17 cellular contexts compared by ENCODE assay signal in the genomic region with DNA sequence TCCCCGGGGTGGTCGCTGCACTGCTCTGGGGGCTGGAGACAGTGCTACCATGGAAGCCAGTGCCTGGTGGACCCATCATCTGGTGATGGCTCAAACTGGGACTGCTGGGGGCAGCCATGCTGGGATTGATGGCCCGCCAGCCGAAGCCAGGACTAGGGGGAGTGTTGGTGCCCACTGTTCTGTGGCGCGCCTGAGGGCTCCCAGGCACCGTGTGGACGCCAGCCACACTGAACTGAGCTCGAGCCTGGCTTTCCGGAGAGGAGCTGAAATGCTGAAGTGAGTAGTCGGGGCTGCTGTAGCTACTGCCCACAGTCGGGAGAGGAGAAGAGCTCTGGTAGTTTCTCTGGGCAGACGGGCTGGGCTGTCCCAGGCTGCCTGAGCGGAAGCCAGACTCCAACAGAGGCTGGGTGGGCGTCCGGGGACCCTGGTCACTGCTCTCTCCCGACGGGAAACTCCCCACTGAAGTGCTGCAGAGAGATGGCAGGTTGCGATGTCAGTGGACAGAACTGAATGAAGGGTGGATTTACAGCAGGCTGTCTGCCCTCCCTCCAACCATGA.
DNase-seq lines count a peak whose midpoint lies in the region; ATAC-seq, FAIRE-seq and TF ChIP-seq lines count a peak whose summit lies in the region.
"Had no signal": no experiment of that assay in that cellular context is flagged by ENCODE, and none has a peak within 500 bp of the region (broad histone marks: within the 10 kb centered on the region; RNA-seq: fewer than 3 reads in every experiment).

No MANE protein-coding gene starts in this region.

- H3K4me3 ChIP-seq in HepG2 (replicated peaks in 1 of 3; ENCODE audit: insufficient read depth in 1 of 3, low read depth in 2 of 3, low read length in 3 of 3) (no peak overlapping the region), right lobe of liver (no peak overlapping the region), muscle layer of colon (ENCODE audit: low read depth in 1 of 2, low read length in 2 of 2) (no peak overlapping the region), skeletal muscle tissue (ENCODE audit: low read length in 3 of 3) (no peak overlapping the region), hepatocyte (no peak overlapping the region)

- H3K27ac ChIP-seq in HepG2 (ENCODE audit: extremely low read length, insufficient read depth, low read length) (no peak overlapping the region), right lobe of liver (no peak overlapping the region), muscle layer of colon (ENCODE audit: low read depth, low read length) (peak overlapping the region; percentile 27), skeletal muscle tissue (ENCODE audit: low read depth, low read length) (peak overlapping the region; percentile 45), hepatocyte (no peak overlapping the region)

- ATAC-seq in HepG2 (no peak), right lobe of liver (no peak)

- no TSS peak for BruUV-seq in HepG2 (replicated peaks; lab: Mats Ljungman, UMichigan)

- H3K9me3 ChIP-seq in HepG2 (ENCODE audit: low read length) (no peaks in the 10 kb centered on the region), right lobe of liver (no peaks in the 10 kb centered on the region), muscle layer of colon (ENCODE audit: low read length) (no peaks in the 10 kb centered on the region), skeletal muscle tissue (ENCODE audit: control insufficient read depth in 3 of 3, low read length in 3 of 3) (no peaks in the 10 kb centered on the region), hepatocyte (ENCODE audit: low read depth) (no peaks in the 10 kb centered on the region)

- H3K36me3 ChIP-seq in HepG2 (replicated peaks in 1 of 2; ENCODE audit: control insufficient read depth in 1 of 2, insufficient read depth in 2 of 2, low read length in 2 of 2) (peaks cover 32 to 51% of the 10 kb centered on the region in 2 experiments), right lobe of liver (peaks cover 0 to 72% (median 41%) of the 10 kb centered on the region in 4 donors), muscle layer of colon (ENCODE audit: insufficient read depth, low read length) (peaks cover 98% of the 10 kb centered on the region), skeletal muscle tissue (ENCODE audit: control insufficient read depth in 3 of 3, insufficient read depth in 3 of 3, low read length in 3 of 3) (peaks cover 84 to 92% (median 89%) of the 10 kb centered on the region in 3 donors), hepatocyte (replicated peaks; ENCODE audit: insufficient read depth, low read depth) (no peaks in the 10 kb centered on the region)

- TF ChIP-seq POLR2A in HepG2 (IDR thresholded peaks at IDR 0.05; ENCODE audit: insufficient read depth in 1 of 2, low read depth in 2 of 2, low read length in 2 of 2) (no peak), right lobe of liver (IDR thresholded peaks at IDR 0.05) (no peak)

- H3K4me2 ChIP-seq in HepG2 (ENCODE audit: low read depth, low read length) (no peak overlapping the region), hepatocyte (no peak overlapping the region)

- H4K20me1 ChIP-seq in HepG2 (ENCODE audit: insufficient read depth, low read length) = peaks cover 17% of the 10 kb centered on the region; the same call in 1 of the 2 replicates
- no peaks in the 10 kb centered on the region for H4K20me1 ChIP-seq in hepatocyte (ENCODE audit: insufficient read depth, poor library complexity, severe bottlenecking)

- POLR2A ChIA-PET in HepG2 (lab: Yijun Ruan, JAX) = no interaction called here

- in situ Hi-C loops in HepG2 (cut with HindIII; ENCODE audit: extremely low pct_ligation_motif_present, low pct_unique_long_range_greater_than_20kb) = no loop called here

- H3K4me1 ChIP-seq in HepG2 (ENCODE audit: insufficient read depth, low read length) = peaks cover 43% of the 10 kb centered on the region
- peaks cover 0 to 39% (median 15%) of the 10 kb centered on the region in 4 donors for H3K4me1 ChIP-seq in right lobe of liver
- peaks cover 67% of the 10 kb centered on the region for H3K4me1 ChIP-seq in muscle layer of colon (ENCODE audit: insufficient read depth, low read length)
- peaks cover 75 to 94% (median 90%) of the 10 kb centered on the region in 3 donors for H3K4me1 ChIP-seq in skeletal muscle tissue (ENCODE audit: control insufficient read depth in 3 of 3, insufficient read depth in 3 of 3, low read length in 3 of 3)
- peaks cover 6% of the 10 kb centered on the region for H3K4me1 ChIP-seq in hepatocyte (ENCODE audit: insufficient read depth)

- H2AFZ ChIP-seq in HepG2 (ENCODE audit: low read length) (no peak overlapping the region), hepatocyte (no peak overlapping the region)

- CTCF ChIA-PET in HepG2 (lab: Yijun Ruan, JAX; ENCODE audit: low intra/inter-chr PET ratio, low total read pairs) = no interaction called here

- H3K79me2 ChIP-seq in HepG2 (ENCODE audit: insufficient read depth, low read length) (no peaks in the 10 kb centered on the region), hepatocyte (no peaks in the 10 kb centered on the region)

- intact Hi-C loops in HepG2 (cut with micrococcal nuclease; ENCODE audit: unreplicated experiment) (no loop called here), right lobe of liver (cut with DNase I) (no loop called here)

- H3K27me3 ChIP-seq in HepG2 (ENCODE audit: control insufficient read depth in 1 of 2, insufficient read depth in 2 of 2, low read length in 2 of 2) (no peaks in the 10 kb centered on the region), right lobe of liver (no peaks in the 10 kb centered on the region), muscle layer of colon (ENCODE audit: control insufficient read depth in 1 of 2, insufficient read depth in 2 of 2, low read length in 2 of 2) (no peaks in the 10 kb centered on the region), skeletal muscle tissue (ENCODE audit: control insufficient read depth in 3 of 3, insufficient read depth in 3 of 3, low read length in 3 of 3) (no peaks in the 10 kb centered on the region), hepatocyte (no peaks in the 10 kb centered on the region)

- H3K9ac ChIP-seq in HepG2 (ENCODE audit: insufficient read depth, low read depth, low read length) = no peak overlapping the region
- no peak overlapping the region for H3K9ac ChIP-seq in muscle layer of colon (ENCODE audit: low read length)
- no peak overlapping the region for H3K9ac ChIP-seq in skeletal muscle tissue (ENCODE audit: low read depth in 1 of 3, low read length in 3 of 3)

- no peak for FAIRE-seq in HepG2 (lab: Jason Lieb, UNC)
- FAIRE-seq: H54 had no signal

- DNase-seq in HepG2 (ENCODE audit: low spot score) (no peak), right lobe of liver (no peak), hepatocyte (ENCODE audit: low spot score) (no peak), AG20443 (ENCODE audit: low spot score) (no peak), GM19238 (ENCODE audit: insufficient read length, low spot score) (no peak), NCI-H345 treated with DMSO at 0.1 percent for 48 hours (lab: John Stamatoyannopoulos, UW; ENCODE audit: unreplicated experiment) (no peak)
- DNase-seq: AML-193; CD4-positive, CD25-positive, alpha-beta regulatory T cell; DMS53; Karpas-422; MM.1S; NCI-H1105; NCI-H1694 treated with DMSO at 0.1 percent for 48 hours; NCI-H345 had no signal

- WGBS in HepG2 (ENCODE audit: low lambda C conversion rate) = 95% methylated on average over 16 of the region's 19 CpGs
- 67% methylated on average over 3 of the region's 19 CpGs for WGBS in right lobe of liver (ENCODE audit: insufficient coverage, low coverage, low lambda C conversion rate, missing lambda C conversion rate)
- WGBS in hepatocyte (ENCODE audit: low lambda C conversion rate, missing lambda C conversion rate) = 91% methylated on average over 19 of the region's 19 CpGs

- H3K9me2 ChIP-seq in hepatocyte (replicated peaks; ENCODE audit: insufficient read depth) = no peaks in the 10 kb centered on the region

- no peak for TF ChIP-seq EP300 in HepG2 (IDR thresholded peaks at IDR 0.05; ENCODE audit: low read depth in 2 of 2, low read length in 2 of 2)
- no peak for TF ChIP-seq EP300 in HepG2 (CRISPR knock-in tag; IDR thresholded peaks at IDR 0.05; ENCODE audit: borderline replicate concordance)

- TF ChIP-seq RAD21 in HepG2 (CRISPR knock-in tag; IDR thresholded peaks at IDR 0.05) = no peak

- TF ChIP-seq CTCF in HepG2 (CRISPR knock-in tag; IDR thresholded peaks at IDR 0.05) = no peak
- TF ChIP-seq CTCF in right lobe of liver (IDR thresholded peaks at IDR 0.05) = no peak
- no peak for TF ChIP-seq CTCF in hepatocyte (IDR thresholded peaks at IDR 0.05; ENCODE audit: poor library complexity)

TF ChIP-seq in HepG2, 621 proteins besides CTCF, POLR2A, EP300 and RAD21:
- TF ChIP-seq ZNF451 (CRISPR knock-in tag; IDR thresholded peaks at IDR 0.05) = no peak
- TF ChIP-seq, protein P1, sequence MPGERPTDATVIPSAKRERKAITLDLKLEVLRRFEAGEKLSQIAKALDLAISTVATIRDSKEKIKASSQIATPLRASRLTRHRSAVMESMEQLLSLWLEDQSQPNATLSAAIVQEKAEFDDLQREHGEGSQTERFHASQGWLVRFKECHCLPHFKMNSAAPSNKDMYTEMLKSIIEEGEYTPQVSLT (CRISPR knock-in tag; IDR thresholded peaks at IDR 0.05; ENCODE audit: borderline replicate concordance, low read depth) = no peak
- TF ChIP-seq ARNT (IDR thresholded peaks at IDR 0.05) = no peak
- peak; percentile 82 for TF ChIP-seq AGO2 (optimal IDR thresholded peaks at IDR 0.05; ENCODE audit: low read depth, low read length)

Comparison
In these comparisons a context has a peak if more than half of its experiments do, and no peak if none do; other contexts are left out.
1. H3K27ac ChIP-seq: peak in muscle layer of colon (single experiment) and skeletal muscle tissue (single experiment); none in HepG2 (single experiment), right lobe of liver (0 of 3) and hepatocyte (single experiment).